ENCODE assay signal across 2 cellular contexts in genomic region chr14:75470238-75470797, GRCh38.
TF ChIP-seq lines count a peak whose summit lies in the region.

No MANE protein-coding gene starts in this region.

TF ChIP-seq in GM12878, 131 proteins besides CTCF, POLR2A, EP300 and RAD21 (continues in another document):
- TF ChIP-seq MYB (IDR thresholded peaks at IDR 0.05; ENCODE audit: borderline replicate concordance, low read depth, low read length): no peak
- TF ChIP-seq SP1 (IDR thresholded peaks at IDR 0.05; ENCODE audit: low read depth, low read length): no peak
- no peak for TF ChIP-seq ESRRA (IDR thresholded peaks at IDR 0.05; ENCODE audit: low read length)
- TF ChIP-seq MTA3 (IDR thresholded peaks at IDR 0.05; ENCODE audit: borderline replicate concordance, low read length): no peak
- TF ChIP-seq YBX1 (IDR thresholded peaks at IDR 0.05): no peak
- no peak for TF ChIP-seq E2F8 (IDR thresholded peaks at IDR 0.05; ENCODE audit: low read depth, partially characterized antibody)
- TF ChIP-seq SUPT20H (IDR thresholded peaks at IDR 0.05; ENCODE audit: borderline replicate concordance, control insufficient read depth, low read depth, low read length): no peak
- TF ChIP-seq, protein P1, sequence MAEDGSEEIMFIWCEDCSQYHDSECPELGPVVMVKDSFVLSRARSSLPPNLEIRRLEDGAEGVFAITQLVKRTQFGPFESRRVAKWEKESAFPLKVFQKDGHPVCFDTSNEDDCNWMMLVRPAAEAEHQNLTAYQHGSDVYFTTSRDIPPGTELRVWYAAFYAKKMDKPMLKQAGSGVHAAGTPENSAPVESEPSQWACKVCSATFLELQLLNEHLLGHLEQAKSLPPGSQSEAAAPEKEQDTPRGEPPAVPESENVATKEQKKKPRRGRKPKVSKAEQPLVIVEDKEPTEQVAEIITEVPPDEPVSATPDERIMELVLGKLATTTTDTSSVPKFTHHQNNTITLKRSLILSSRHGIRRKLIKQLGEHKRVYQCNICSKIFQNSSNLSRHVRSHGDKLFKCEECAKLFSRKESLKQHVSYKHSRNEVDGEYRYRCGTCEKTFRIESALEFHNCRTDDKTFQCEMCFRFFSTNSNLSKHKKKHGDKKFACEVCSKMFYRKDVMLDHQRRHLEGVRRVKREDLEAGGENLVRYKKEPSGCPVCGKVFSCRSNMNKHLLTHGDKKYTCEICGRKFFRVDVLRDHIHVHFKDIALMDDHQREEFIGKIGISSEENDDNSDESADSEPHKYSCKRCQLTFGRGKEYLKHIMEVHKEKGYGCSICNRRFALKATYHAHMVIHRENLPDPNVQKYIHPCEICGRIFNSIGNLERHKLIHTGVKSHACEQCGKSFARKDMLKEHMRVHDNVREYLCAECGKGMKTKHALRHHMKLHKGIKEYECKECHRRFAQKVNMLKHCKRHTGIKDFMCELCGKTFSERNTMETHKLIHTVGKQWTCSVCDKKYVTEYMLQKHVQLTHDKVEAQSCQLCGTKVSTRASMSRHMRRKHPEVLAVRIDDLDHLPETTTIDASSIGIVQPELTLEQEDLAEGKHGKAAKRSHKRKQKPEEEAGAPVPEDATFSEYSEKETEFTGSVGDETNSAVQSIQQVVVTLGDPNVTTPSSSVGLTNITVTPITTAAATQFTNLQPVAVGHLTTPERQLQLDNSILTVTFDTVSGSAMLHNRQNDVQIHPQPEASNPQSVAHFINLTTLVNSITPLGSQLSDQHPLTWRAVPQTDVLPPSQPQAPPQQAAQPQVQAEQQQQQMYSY (CRISPR knock-in tag; IDR thresholded peaks at IDR 0.05): no peak
- no peak for TF ChIP-seq BACH1 (IDR thresholded peaks at IDR 0.05; ENCODE audit: borderline replicate concordance)
- 0 out of 2 replicates have a peak, but pooled peaks have one; percentile 35 for TF ChIP-seq CBX5 (IDR thresholded peaks at IDR 0.05; ENCODE audit: low read depth)
- no peak for TF ChIP-seq ZNF24 (IDR thresholded peaks at IDR 0.05)
- TF ChIP-seq SMC3 (IDR thresholded peaks at IDR 0.05; ENCODE audit: borderline replicate concordance, low read length): no peak
- TF ChIP-seq USF2 (IDR thresholded peaks at IDR 0.05; ENCODE audit: borderline replicate concordance, low read depth, low read length): no peak
- peak; percentile 43; the same call in 1 of the 2 replicates for TF ChIP-seq MEF2A (IDR thresholded peaks at IDR 0.05; ENCODE audit: insufficient read depth, low read depth, low read length)
- TF ChIP-seq HDAC2 (IDR thresholded peaks at IDR 0.05): no peak
- no peak for TF ChIP-seq IRF4 (IDR thresholded peaks at IDR 0.05; ENCODE audit: low read depth, low read length)
- no peak for TF ChIP-seq BCLAF1 (IDR thresholded peaks at IDR 0.05)
- TF ChIP-seq EED (IDR thresholded peaks at IDR 0.05; ENCODE audit: low read depth): 0 out of 2 replicates have a peak, but pooled peaks have one; percentile 19
- TF ChIP-seq NBN (IDR thresholded peaks at IDR 0.05): no peak
- no peak for TF ChIP-seq CREB1 (IDR thresholded peaks at IDR 0.05; ENCODE audit: low read depth)
- peak in 1 of 2 experiments; percentile 72; a peak in 1 of 3 replicates for TF ChIP-seq EGR1 (IDR thresholded peaks at IDR 0.05; ENCODE audit: borderline replicate concordance in 1 of 2, low read depth in 2 of 2, low read length in 2 of 2)

TF ChIP-seq in SK-N-SH treated with all-trans-retinoic acid at 6 μM for 48 hours, 23 proteins besides CTCF, POLR2A, EP300 and RAD21:
- TF ChIP-seq TOX (CRISPR knock-in tag; IDR thresholded peaks at IDR 0.05; ENCODE audit: borderline replicate concordance) (no peak), TCF4 (CRISPR knock-in tag; IDR thresholded peaks at IDR 0.05; ENCODE audit: borderline replicate concordance) (no peak), PPARA (CRISPR knock-in tag; IDR thresholded peaks at IDR 0.05; ENCODE audit: borderline replicate concordance) (no peak), CSDC2 (CRISPR knock-in tag; IDR thresholded peaks at IDR 0.05) (no peak), ZFP30 (CRISPR knock-in tag; IDR thresholded peaks at IDR 0.05) (no peak), ZNF8 (CRISPR knock-in tag; IDR thresholded peaks at IDR 0.05) (no peak), RARB (CRISPR knock-in tag; IDR thresholded peaks at IDR 0.05) (no peak), OSR1 (CRISPR knock-in tag; IDR thresholded peaks at IDR 0.05) (no peak), ZFP3 (CRISPR knock-in tag; IDR thresholded peaks at IDR 0.05) (no peak)
- TF ChIP-seq, protein P2, sequence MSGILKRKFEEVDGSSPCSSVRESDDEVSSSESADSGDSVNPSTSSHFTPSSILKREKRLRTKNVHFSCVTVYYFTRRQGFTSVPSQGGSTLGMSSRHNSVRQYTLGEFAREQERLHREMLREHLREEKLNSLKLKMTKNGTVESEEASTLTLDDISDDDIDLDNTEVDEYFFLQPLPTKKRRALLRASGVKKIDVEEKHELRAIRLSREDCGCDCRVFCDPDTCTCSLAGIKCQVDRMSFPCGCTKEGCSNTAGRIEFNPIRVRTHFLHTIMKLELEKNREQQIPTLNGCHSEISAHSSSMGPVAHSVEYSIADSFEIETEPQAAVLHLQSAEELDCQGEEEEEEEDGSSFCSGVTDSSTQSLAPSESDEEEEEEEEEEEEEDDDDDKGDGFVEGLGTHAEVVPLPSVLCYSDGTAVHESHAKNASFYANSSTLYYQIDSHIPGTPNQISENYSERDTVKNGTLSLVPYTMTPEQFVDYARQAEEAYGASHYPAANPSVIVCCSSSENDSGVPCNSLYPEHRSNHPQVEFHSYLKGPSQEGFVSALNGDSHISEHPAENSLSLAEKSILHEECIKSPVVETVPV (CRISPR knock-in tag; IDR thresholded peaks at IDR 0.05): no peak
- TF ChIP-seq, protein P3, sequence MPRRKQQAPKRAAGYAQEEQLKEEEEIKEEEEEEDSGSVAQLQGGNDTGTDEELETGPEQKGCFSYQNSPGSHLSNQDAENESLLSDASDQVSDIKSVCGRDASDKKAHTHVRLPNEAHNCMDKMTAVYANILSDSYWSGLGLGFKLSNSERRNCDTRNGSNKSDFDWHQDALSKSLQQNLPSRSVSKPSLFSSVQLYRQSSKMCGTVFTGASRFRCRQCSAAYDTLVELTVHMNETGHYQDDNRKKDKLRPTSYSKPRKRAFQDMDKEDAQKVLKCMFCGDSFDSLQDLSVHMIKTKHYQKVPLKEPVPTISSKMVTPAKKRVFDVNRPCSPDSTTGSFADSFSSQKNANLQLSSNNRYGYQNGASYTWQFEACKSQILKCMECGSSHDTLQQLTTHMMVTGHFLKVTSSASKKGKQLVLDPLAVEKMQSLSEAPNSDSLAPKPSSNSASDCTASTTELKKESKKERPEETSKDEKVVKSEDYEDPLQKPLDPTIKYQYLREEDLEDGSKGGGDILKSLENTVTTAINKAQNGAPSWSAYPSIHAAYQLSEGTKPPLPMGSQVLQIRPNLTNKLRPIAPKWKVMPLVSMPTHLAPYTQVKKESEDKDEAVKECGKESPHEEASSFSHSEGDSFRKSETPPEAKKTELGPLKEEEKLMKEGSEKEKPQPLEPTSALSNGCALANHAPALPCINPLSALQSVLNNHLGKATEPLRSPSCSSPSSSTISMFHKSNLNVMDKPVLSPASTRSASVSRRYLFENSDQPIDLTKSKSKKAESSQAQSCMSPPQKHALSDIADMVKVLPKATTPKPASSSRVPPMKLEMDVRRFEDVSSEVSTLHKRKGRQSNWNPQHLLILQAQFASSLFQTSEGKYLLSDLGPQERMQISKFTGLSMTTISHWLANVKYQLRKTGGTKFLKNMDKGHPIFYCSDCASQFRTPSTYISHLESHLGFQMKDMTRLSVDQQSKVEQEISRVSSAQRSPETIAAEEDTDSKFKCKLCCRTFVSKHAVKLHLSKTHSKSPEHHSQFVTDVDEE (CRISPR knock-in tag; IDR thresholded peaks at IDR 0.05): no peak
